Comparison of ENCODE assay signal across 1 cellular context in genomic region chr12:132083731-132084641, GRCh38.
A peak's percentile ranks its signal among the peaks of the same experiment; 100 is the strongest.
TF ChIP-seq lines count a peak whose summit lies in the region.

No MANE protein-coding gene starts in this region.

TF ChIP-seq in HepG2, 621 proteins besides CTCF, POLR2A, EP300 and RAD21 (continued from another document and continues in another):
- TF ChIP-seq, protein P1, sequence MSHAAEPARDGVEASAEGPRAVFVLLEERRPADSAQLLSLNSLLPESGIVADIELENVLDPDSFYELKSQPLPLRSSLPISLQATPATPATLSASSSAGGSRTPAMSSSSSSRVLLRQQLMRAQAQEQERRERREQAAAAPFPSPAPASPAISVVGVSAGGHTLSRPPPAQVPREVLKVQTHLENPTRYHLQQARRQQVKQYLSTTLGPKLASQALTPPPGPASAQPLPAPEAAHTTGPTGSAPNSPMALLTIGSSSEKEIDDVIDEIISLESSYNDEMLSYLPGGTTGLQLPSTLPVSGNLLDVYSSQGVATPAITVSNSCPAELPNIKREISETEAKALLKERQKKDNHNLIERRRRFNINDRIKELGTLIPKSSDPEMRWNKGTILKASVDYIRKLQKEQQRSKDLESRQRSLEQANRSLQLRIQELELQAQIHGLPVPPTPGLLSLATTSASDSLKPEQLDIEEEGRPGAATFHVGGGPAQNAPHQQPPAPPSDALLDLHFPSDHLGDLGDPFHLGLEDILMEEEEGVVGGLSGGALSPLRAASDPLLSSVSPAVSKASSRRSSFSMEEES (CRISPR knock-in tag; IDR thresholded peaks at IDR 0.05) = peak; percentile 47; the same call in 1 of the 2 replicates
- TF ChIP-seq, protein P2, sequence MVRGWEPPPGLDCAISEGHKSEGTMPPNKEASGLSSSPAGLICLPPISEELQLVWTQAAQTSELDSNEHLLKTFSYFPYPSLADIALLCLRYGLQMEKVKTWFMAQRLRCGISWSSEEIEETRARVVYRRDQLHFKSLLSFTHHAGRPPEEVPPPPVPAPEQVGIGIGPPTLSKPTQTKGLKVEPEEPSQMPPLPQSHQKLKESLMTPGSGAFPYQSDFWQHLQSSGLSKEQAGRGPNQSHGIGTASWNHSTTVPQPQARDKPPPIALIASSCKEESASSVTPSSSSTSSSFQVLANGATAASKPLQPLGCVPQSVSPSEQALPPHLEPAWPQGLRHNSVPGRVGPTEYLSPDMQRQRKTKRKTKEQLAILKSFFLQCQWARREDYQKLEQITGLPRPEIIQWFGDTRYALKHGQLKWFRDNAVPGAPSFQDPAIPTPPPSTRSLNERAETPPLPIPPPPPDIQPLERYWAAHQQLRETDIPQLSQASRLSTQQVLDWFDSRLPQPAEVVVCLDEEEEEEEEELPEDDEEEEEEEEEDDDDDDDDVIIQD (CRISPR knock-in tag; IDR thresholded peaks at IDR 0.05; ENCODE audit: low read depth) = no peak
- TF ChIP-seq HOXA7 (CRISPR knock-in tag; IDR thresholded peaks at IDR 0.05) (no peak), ZNF652 (CRISPR knock-in tag; IDR thresholded peaks at IDR 0.05; ENCODE audit: borderline replicate concordance, low read depth) (no peak), ZNF563 (CRISPR knock-in tag; IDR thresholded peaks at IDR 0.05) (no peak), POLR2AphosphoS5 (IDR thresholded peaks at IDR 0.05; ENCODE audit: low read depth, low read length) (peak; percentile 73), ZKSCAN5 (CRISPR knock-in tag; IDR thresholded peaks at IDR 0.05) (no peak), SYNCRIP (IDR thresholded peaks at IDR 0.05; ENCODE audit: insufficient read depth, low read depth, low read length) (no peak), MIXL1 (CRISPR knock-in tag; IDR thresholded peaks at IDR 0.05) (no peak), ZNF343 (CRISPR knock-in tag; IDR thresholded peaks at IDR 0.05) (no peak), ZNF644 (CRISPR knock-in tag; IDR thresholded peaks at IDR 0.05; ENCODE audit: low read depth) (no peak), NR2F1 (CRISPR knock-in tag; IDR thresholded peaks at IDR 0.05) (no peak), RFX5 (IDR thresholded peaks at IDR 0.05; ENCODE audit: low read depth, low read length) (no peak), ZNF850 (CRISPR knock-in tag; conservative IDR thresholded peaks at IDR 0.05) (no peak), CCDC6 (CRISPR knock-in tag; IDR thresholded peaks at IDR 0.05) (peak; percentile 68; the same call in 1 of the 2 replicates), ZBTB10 (CRISPR knock-in tag; IDR thresholded peaks at IDR 0.05; ENCODE audit: borderline replicate concordance) (no peak), ZFP82 (CRISPR knock-in tag; IDR thresholded peaks at IDR 0.05; ENCODE audit: borderline replicate concordance) (no peak), GTF3A (CRISPR knock-in tag; conservative IDR thresholded peaks at IDR 0.05) (no peak), ZNF598 (CRISPR knock-in tag; IDR thresholded peaks at IDR 0.05; ENCODE audit: borderline replicate concordance) (no peak), ELF3 (CRISPR knock-in tag; IDR thresholded peaks at IDR 0.05) (no peak), ZNF75D (CRISPR knock-in tag; IDR thresholded peaks at IDR 0.05; ENCODE audit: borderline replicate concordance) (no peak), JUNB (CRISPR knock-in tag; IDR thresholded peaks at IDR 0.05; ENCODE audit: borderline replicate concordance) (no peak), ZBTB14 (CRISPR knock-in tag; IDR thresholded peaks at IDR 0.05) (no peak), ZNF230 (CRISPR knock-in tag; IDR thresholded peaks at IDR 0.05) (no peak; the same call in 1 of the 2 replicates), LCORL (IDR thresholded peaks at IDR 0.05) (no peak), LCORL (CRISPR knock-in tag; IDR thresholded peaks at IDR 0.05) (no peak), RERE (CRISPR knock-in tag; IDR thresholded peaks at IDR 0.05; ENCODE audit: low read depth) (no peak), TOPORS (CRISPR knock-in tag; IDR thresholded peaks at IDR 0.05) (no peak), THYN1 (CRISPR knock-in tag; IDR thresholded peaks at IDR 0.05; ENCODE audit: borderline replicate concordance, low read depth) (no peak), POLR2AphosphoS2 (IDR thresholded peaks at IDR 0.05; ENCODE audit: low read depth, low read length) (0 out of 2 replicates have a peak, but pooled peaks have one; percentile 49), RFXANK (CRISPR knock-in tag; IDR thresholded peaks at IDR 0.05) (no peak), SRSF9 (IDR thresholded peaks at IDR 0.05; ENCODE audit: borderline replicate concordance, insufficient read depth, low read depth, low read length, poor library complexity, severe bottlenecking) (no peak), ZNF24 (IDR thresholded peaks at IDR 0.05) (no peak), ZNF274 (CRISPR knock-in tag; IDR thresholded peaks at IDR 0.05) (0 out of 2 replicates have a peak, but pooled peaks have one; percentile 48), ZNF768 (CRISPR knock-in tag; IDR thresholded peaks at IDR 0.05) (peak; percentile 69; the same call in 1 of the 2 replicates), JDP2 (CRISPR knock-in tag; IDR thresholded peaks at IDR 0.05; ENCODE audit: borderline replicate concordance) (no peak), ONECUT2 (CRISPR knock-in tag; IDR thresholded peaks at IDR 0.05) (no peak)
- TF ChIP-seq, protein P3, sequence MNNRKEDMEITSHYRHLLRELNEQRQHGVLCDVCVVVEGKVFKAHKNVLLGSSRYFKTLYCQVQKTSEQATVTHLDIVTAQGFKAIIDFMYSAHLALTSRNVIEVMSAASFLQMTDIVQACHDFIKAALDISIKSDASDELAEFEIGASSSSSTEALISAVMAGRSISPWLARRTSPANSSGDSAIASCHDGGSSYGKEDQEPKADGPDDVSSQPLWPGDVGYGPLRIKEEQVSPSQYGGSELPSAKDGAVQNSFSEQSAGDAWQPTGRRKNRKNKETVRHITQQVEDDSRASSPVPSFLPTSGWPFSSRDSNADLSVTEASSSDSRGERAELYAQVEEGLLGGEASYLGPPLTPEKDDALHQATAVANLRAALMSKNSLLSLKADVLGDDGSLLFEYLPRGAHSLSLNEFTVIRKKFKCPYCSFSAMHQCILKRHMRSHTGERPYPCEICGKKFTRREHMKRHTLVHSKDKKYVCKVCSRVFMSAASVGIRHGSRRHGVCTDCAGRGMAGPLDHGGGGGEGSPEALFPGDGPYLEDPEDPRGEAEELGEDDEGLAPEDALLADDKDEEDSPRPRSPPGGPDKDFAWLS (CRISPR knock-in tag; IDR thresholded peaks at IDR 0.05; ENCODE audit: borderline replicate concordance) = no peak
- TF ChIP-seq, protein P4, sequence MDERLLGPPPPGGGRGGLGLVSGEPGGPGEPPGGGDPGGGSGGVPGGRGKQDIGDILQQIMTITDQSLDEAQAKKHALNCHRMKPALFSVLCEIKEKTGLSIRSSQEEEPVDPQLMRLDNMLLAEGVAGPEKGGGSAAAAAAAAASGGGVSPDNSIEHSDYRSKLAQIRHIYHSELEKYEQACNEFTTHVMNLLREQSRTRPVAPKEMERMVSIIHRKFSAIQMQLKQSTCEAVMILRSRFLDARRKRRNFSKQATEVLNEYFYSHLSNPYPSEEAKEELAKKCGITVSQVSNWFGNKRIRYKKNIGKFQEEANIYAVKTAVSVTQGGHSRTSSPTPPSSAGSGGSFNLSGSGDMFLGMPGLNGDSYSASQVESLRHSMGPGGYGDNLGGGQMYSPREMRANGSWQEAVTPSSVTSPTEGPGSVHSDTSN (CRISPR knock-in tag; IDR thresholded peaks at IDR 0.05) = no peak
- TF ChIP-seq, protein P5, sequence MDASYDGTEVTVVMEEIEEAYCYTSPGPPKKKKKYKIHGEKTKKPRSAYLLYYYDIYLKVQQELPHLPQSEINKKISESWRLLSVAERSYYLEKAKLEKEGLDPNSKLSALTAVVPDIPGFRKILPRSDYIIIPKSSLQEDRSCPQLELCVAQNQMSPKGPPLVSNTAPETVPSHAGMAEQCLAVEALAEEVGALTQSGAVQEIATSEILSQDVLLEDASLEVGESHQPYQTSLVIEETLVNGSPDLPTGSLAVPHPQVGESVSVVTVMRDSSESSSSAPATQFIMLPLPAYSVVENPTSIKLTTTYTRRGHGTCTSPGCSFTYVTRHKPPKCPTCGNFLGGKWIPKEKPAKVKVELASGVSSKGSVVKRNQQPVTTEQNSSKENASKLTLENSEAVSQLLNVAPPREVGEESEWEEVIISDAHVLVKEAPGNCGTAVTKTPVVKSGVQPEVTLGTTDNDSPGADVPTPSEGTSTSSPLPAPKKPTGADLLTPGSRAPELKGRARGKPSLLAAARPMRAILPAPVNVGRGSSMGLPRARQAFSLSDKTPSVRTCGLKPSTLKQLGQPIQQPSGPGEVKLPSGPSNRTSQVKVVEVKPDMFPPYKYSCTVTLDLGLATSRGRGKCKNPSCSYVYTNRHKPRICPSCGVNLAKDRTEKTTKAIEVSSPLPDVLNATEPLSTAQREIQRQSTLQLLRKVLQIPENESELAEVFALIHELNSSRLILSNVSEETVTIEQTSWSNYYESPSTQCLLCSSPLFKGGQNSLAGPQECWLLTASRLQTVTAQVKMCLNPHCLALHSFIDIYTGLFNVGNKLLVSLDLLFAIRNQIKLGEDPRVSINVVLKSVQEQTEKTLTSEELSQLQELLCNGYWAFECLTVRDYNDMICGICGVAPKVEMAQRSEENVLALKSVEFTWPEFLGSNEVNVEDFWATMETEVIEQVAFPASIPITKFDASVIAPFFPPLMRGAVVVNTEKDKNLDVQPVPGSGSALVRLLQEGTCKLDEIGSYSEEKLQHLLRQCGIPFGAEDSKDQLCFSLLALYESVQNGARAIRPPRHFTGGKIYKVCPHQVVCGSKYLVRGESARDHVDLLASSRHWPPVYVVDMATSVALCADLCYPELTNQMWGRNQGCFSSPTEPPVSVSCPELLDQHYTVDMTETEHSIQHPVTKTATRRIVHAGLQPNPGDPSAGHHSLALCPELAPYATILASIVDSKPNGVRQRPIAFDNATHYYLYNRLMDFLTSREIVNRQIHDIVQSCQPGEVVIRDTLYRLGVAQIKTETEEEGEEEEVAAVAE (CRISPR knock-in tag; IDR thresholded peaks at IDR 0.05; ENCODE audit: borderline replicate concordance) = no peak
